8 cellular contexts compared by ENCODE assay signal in genomic region chr11:841981-842369, GRCh38.
A peak's percentile ranks its signal among the peaks of the same experiment; 100 is the strongest.
DNase-seq lines count a peak whose midpoint lies in the region; ATAC-seq and TF ChIP-seq lines count a peak whose summit lies in the region.

No MANE protein-coding gene starts in this region.

- H3K79me2 ChIP-seq in ACC112 (ENCODE audit: control insufficient read depth, insufficient read depth, low read length, unreplicated experiment), result peaks cover 66% of the 10 kb centered on the region

- peaks cover 37% of the 10 kb centered on the region for H3K36me3 Mint-ChIP-seq in effector memory CD8-positive, alpha-beta T cell (ENCODE audit: insufficient read depth)
- H3K36me3 Mint-ChIP-seq in nephron (ENCODE audit: low read depth), result peaks cover 12% of the 10 kb centered on the region

- peak overlapping the region; percentile 93 for H3K27ac ChIP-seq in ACC112 (ENCODE audit: low read depth, low read length)

- H3K4me3 ChIP-seq in ACC112 (ENCODE audit: low read depth, low read length), result peak overlapping the region; percentile 88

- peak; percentile 20 for ATAC-seq in GM21390 (IDR thresholded peaks at IDR 0.05; ENCODE audit: unreplicated experiment)
- ATAC-seq in effector memory CD8-positive, alpha-beta T cell (replicated peaks), result peak; percentile 38

- no peaks in the 10 kb centered on the region for H3K27me3 ChIP-seq in ACC112 (ENCODE audit: insufficient read depth, low read length)

- H3K4me1 ChIP-seq in ACC112 (ENCODE audit: control insufficient read depth, insufficient read depth, low read length, unreplicated experiment), result peaks cover 53% of the 10 kb centered on the region

- no peaks in the 10 kb centered on the region for H3K9me3 Mint-ChIP-seq in effector memory CD8-positive, alpha-beta T cell
- no peaks in the 10 kb centered on the region for H3K9me3 Mint-ChIP-seq in nephron

- peak overlapping the region; percentile 83 for H3K4me3 Mint-ChIP-seq in effector memory CD8-positive, alpha-beta T cell
- H3K4me3 Mint-ChIP-seq in nephron, result peak overlapping the region; percentile 85 to 92 (median 90)

- no peak for TF ChIP-seq CTCF in nephron (IDR thresholded peaks at IDR 0.05; ENCODE audit: unreplicated experiment in 3 of 3)

- DNase-seq in NCI-H69 (lab: John Stamatoyannopoulos, UW) (peak; percentile 59), GM03348 (ENCODE audit: low spot score) (no peak), NCI-H524 (lab: John Stamatoyannopoulos, UW) (no peak)
- DNase-seq in effector memory CD8-positive, alpha-beta T cell, result no peak
- no peak for DNase-seq in stimulated activated CD4-positive, alpha-beta T cell treated with anti-CD3 and anti-CD28 coated beads, Interleukin-1b, Interleukin-23, amount 100 ng/mL, for 48 hours

- no peaks in the 10 kb centered on the region for H3K27me3 Mint-ChIP-seq in effector memory CD8-positive, alpha-beta T cell
- no peaks in the 10 kb centered on the region for H3K27me3 Mint-ChIP-seq in nephron (ENCODE audit: low read depth)

- peaks cover 14 to 27% of the 10 kb centered on the region in 2 donors for H3K4me1 Mint-ChIP-seq in effector memory CD8-positive, alpha-beta T cell (ENCODE audit: low read depth in 2 of 2)
- H3K4me1 Mint-ChIP-seq in nephron, result peaks cover 33% of the 10 kb centered on the region

- H3K36me3 ChIP-seq in ACC112 (ENCODE audit: insufficient read depth, low read length), result peaks cover 14% of the 10 kb centered on the region; the same call in 1 of the 2 replicates

- peak overlapping the region; percentile 52 to 66 for H3K27ac Mint-ChIP-seq in effector memory CD8-positive, alpha-beta T cell
- peak overlapping the region; percentile 79 to 88 (median 81) for H3K27ac Mint-ChIP-seq in nephron

- no peak overlapping the region for H2AFZ ChIP-seq in ACC112 (ENCODE audit: low read length, unreplicated experiment)
